Comparison of ENCODE assay signal across 8 cellular contexts in genomic region chr1:183194527-183195145, GRCh38. TPM values are rescaled to one million over a fixed set of nuclear protein-coding genes. Genes with fewer than 3 reads are reported as not detected.
DNase-seq lines count a peak whose midpoint lies in the region; ATAC-seq and TF ChIP-seq lines count a peak whose summit lies in the region.

No MANE protein-coding gene starts in this region.

- DNase-seq in effector memory CD8-positive, alpha-beta T cell: no peak
- DNase-seq in erythroblast (lab: John Stamatoyannopoulos, UW) (no peak), NK-92 (lab: John Stamatoyannopoulos, UW; ENCODE audit: unreplicated experiment) (no peak), cerebellum (ENCODE audit: low spot score) (no peak), CD14-positive monocyte (ENCODE audit: low spot score) (no peak)

- ATAC-seq in GM18498 (IDR thresholded peaks at IDR 0.05; ENCODE audit: unreplicated experiment): peak; percentile 97
- peak; percentile 95 for ATAC-seq in GM21515 (IDR thresholded peaks at IDR 0.05; ENCODE audit: unreplicated experiment)
- peak; percentile 96 for ATAC-seq in HG03520 (IDR thresholded peaks at IDR 0.05; ENCODE audit: unreplicated experiment)
- ATAC-seq in effector memory CD8-positive, alpha-beta T cell (replicated peaks): peak; percentile 26

- TF ChIP-seq CTCF in CD14-positive monocyte (IDR thresholded peaks at IDR 0.05): no peak

- H3K27me3 Mint-ChIP-seq in effector memory CD8-positive, alpha-beta T cell: peaks cover 16 to 21% of the 10 kb centered on the region in 2 donors
- H3K27me3 Mint-ChIP-seq in CD14-positive monocyte (ENCODE audit: low read depth in 3 of 3): peaks cover 3 to 17% (median 15%) of the 10 kb centered on the region in 3 donors

- no peaks in the 10 kb centered on the region for H3K9me3 Mint-ChIP-seq in effector memory CD8-positive, alpha-beta T cell
- H3K9me3 Mint-ChIP-seq in CD14-positive monocyte: peaks cover 0 to 3% (median 0%) of the 10 kb centered on the region in 7 donors

- peaks cover 4 to 5% of the 10 kb centered on the region in 2 donors for H3K4me1 Mint-ChIP-seq in effector memory CD8-positive, alpha-beta T cell (ENCODE audit: low read depth in 2 of 2)
- peaks cover 3% of the 10 kb centered on the region for H3K4me1 Mint-ChIP-seq in CD14-positive monocyte

- no peaks in the 10 kb centered on the region for H3K36me3 Mint-ChIP-seq in effector memory CD8-positive, alpha-beta T cell (ENCODE audit: insufficient read depth)
- no peaks in the 10 kb centered on the region for H3K36me3 Mint-ChIP-seq in CD14-positive monocyte

- no peak overlapping the region for H3K27ac Mint-ChIP-seq in effector memory CD8-positive, alpha-beta T cell
- H3K27ac Mint-ChIP-seq in CD14-positive monocyte: no peak overlapping the region

- no peak overlapping the region for H3K4me3 Mint-ChIP-seq in effector memory CD8-positive, alpha-beta T cell
- no peak overlapping the region for H3K4me3 Mint-ChIP-seq in CD14-positive monocyte

- intact Hi-C loops in CD14-positive monocyte (cut with micrococcal nuclease): no loop called here

- no peak for TF ChIP-seq POLR2A in erythroblast (IDR thresholded peaks at IDR 0.05; ENCODE audit: low read length)

RNA-seq across cellular contexts. Expression of gene LAMC2, which starts 8.6 kb away (rescaled TPM):
- 2.4 TPM for total RNA-seq in cerebellum
- not detected for polyA plus RNA-seq in CD14-positive monocyte

Comparison
In these comparisons a context has a peak if more than half of its experiments do, and no peak if none do; other contexts are left out.
1. ATAC-seq: peak in every context shown above with its lines; median percentile 97 in GM18498; 96 in HG03520; 95 in GM21515; 26 in effector memory CD8-positive, alpha-beta T cell.